ENCODE assay signal across 15 cellular contexts in genomic region chr15:39205081-39205480, GRCh38.
DNase-seq lines count a peak whose midpoint lies in the region; ATAC-seq and TF ChIP-seq lines count a peak whose summit lies in the region.
"Had no signal": no experiment of that assay in that cellular context is flagged by ENCODE, and none has a peak within 500 bp of the region (broad histone marks: within the 10 kb centered on the region; RNA-seq: fewer than 3 reads in every experiment).

No MANE protein-coding gene starts in this region.

- intact Hi-C loops in mammary epithelial cell (cut with micrococcal nuclease) (no loop called here), uterus (cut with DNase I; ENCODE audit: low total_unique reads) (no loop called here)
- intact Hi-C loops in activated T-helper 2 cell treated with anti-CD3 and anti-CD28 coated beads, Interferon-gamma antibody, Interleukin-2, Interleukin-4, amounts not matched to agents 10 μg/mL and 5 μg/mL and 100 μg/mL, durations not matched to agents 14 hours and 24 hours and 36 hours (cut with micrococcal nuclease), result no loop called here

- no peaks in the 10 kb centered on the region for H3K79me2 ChIP-seq in mammary epithelial cell (ENCODE audit: insufficient read depth, low read length)

- H3K36me3 Mint-ChIP-seq in HFFc6 (ENCODE audit: low read depth), result peaks cover 56% of the 10 kb centered on the region
- no peaks in the 10 kb centered on the region for H3K36me3 Mint-ChIP-seq in activated T-helper 2 cell treated with anti-CD3 and anti-CD28 coated beads, Interferon-gamma antibody, Interleukin-2, Interleukin-4, amounts not matched to agents 10 μg/mL and 5 μg/mL and 100 μg/mL, durations not matched to agents 14 hours and 24 hours and 36 hours (ENCODE audit: low read depth)
- H3K36me3 Mint-ChIP-seq: CD4-positive, alpha-beta memory T cell had no signal

- DNase-seq in HFFc6, result no peak
- DNase-seq in mammary epithelial cell, result no peak
- DNase-seq in foreskin keratinocyte, result no peak
- no peak for DNase-seq in uterus
- DNase-seq in activated T-helper 2 cell treated with anti-CD3 and anti-CD28 coated beads, Interferon-gamma antibody, Interleukin-2, Interleukin-4, amounts not matched to agents 10 μg/mL and 5 μg/mL and 100 μg/mL, durations not matched to agents 14 hours and 24 hours and 36 hours (ENCODE audit: low spot score), result no peak
- no peak for DNase-seq in OCI-M2 (lab: John Stamatoyannopoulos, UW; ENCODE audit: unreplicated experiment)
- DNase-seq: BE2C; CD4-positive, alpha-beta memory T cell; DMS153; DMS79 treated with DMSO at 0.1 percent for 48 hours; EL; HCEC 1CT had no signal

- H2AFZ ChIP-seq in mammary epithelial cell (ENCODE audit: low read depth, low read length), result peak overlapping the region; percentile 52

- no peak overlapping the region for H3K4me2 ChIP-seq in mammary epithelial cell (ENCODE audit: insufficient read depth, low read depth, low read length)

- CTCF ChIA-PET in mammary epithelial cell (lab: Charles Lee; ENCODE audit: low non-redundant PET), result no interaction called here

- H4K20me1 ChIP-seq in mammary epithelial cell (ENCODE audit: insufficient read depth, low read length), result no peaks in the 10 kb centered on the region

- peaks cover 15% of the 10 kb centered on the region for H3K9me3 Mint-ChIP-seq in HFFc6
- H3K9me3 Mint-ChIP-seq in activated T-helper 2 cell treated with anti-CD3 and anti-CD28 coated beads, Interferon-gamma antibody, Interleukin-2, Interleukin-4, amounts not matched to agents 10 μg/mL and 5 μg/mL and 100 μg/mL, durations not matched to agents 14 hours and 24 hours and 36 hours, result no peaks in the 10 kb centered on the region
- H3K9me3 Mint-ChIP-seq: CD4-positive, alpha-beta memory T cell had no signal

- TF ChIP-seq POLR2A in uterus (IDR thresholded peaks at IDR 0.05), result no peak

- H3K4me1 ChIP-seq in mammary epithelial cell (ENCODE audit: insufficient read depth, low read length) (peaks cover 35% of the 10 kb centered on the region), foreskin keratinocyte (peaks cover 56% of the 10 kb centered on the region), uterus (no peaks in the 10 kb centered on the region)
- H3K4me1 ChIP-seq: BE2C had no signal

- TF ChIP-seq CTCF in HFFc6 (IDR thresholded peaks at IDR 0.05) (no peak), mammary epithelial cell (conservative IDR thresholded peaks at IDR 0.05 in 1 of 2, IDR thresholded peaks at IDR 0.05 in 1 of 2; ENCODE audit: extremely low read depth in 1 of 2, insufficient read depth in 1 of 2, low read depth in 1 of 2, low read length in 2 of 2) (no peak), foreskin keratinocyte (conservative IDR thresholded peaks at IDR 0.05) (no peak), uterus (IDR thresholded peaks at IDR 0.05) (no peak)

- H3K27me3 ChIP-seq in mammary epithelial cell (ENCODE audit: insufficient read depth, low read length) (no peaks in the 10 kb centered on the region), foreskin keratinocyte (no peaks in the 10 kb centered on the region), uterus (no peaks in the 10 kb centered on the region)
- H3K27me3 ChIP-seq: BE2C had no signal

- no peak overlapping the region for H3K4me3 Mint-ChIP-seq in HFFc6
- H3K4me3 Mint-ChIP-seq in activated T-helper 2 cell treated with anti-CD3 and anti-CD28 coated beads, Interferon-gamma antibody, Interleukin-2, Interleukin-4, amounts not matched to agents 10 μg/mL and 5 μg/mL and 100 μg/mL, durations not matched to agents 14 hours and 24 hours and 36 hours (ENCODE audit: low read depth), result no peak overlapping the region
- H3K4me3 Mint-ChIP-seq: CD4-positive, alpha-beta memory T cell had no signal

- H3K27ac ChIP-seq in mammary epithelial cell (ENCODE audit: insufficient read depth, low read depth, low read length) (no peak overlapping the region), foreskin keratinocyte (peak overlapping the region; percentile 90), uterus (peak overlapping the region; percentile 42 to 43)
- H3K27ac ChIP-seq: C4-2B had no signal

- H3K9me3 ChIP-seq in mammary epithelial cell (replicated peaks; ENCODE audit: insufficient read depth, low read length), result peaks cover 24% of the 10 kb centered on the region
- H3K9me3 ChIP-seq in uterus, result no peaks in the 10 kb centered on the region
- H3K9me3 ChIP-seq: BE2C had no signal

- H3K9ac ChIP-seq in mammary epithelial cell (ENCODE audit: insufficient read depth, low read length), result no peak overlapping the region

- dilution Hi-C loops in mammary epithelial cell (cut with HindIII; ENCODE audit: low sequenced_read_pairs), result no loop called here

- peak overlapping the region; percentile 82 for H3K27ac Mint-ChIP-seq in HFFc6
- H3K27ac Mint-ChIP-seq in activated T-helper 2 cell treated with anti-CD3 and anti-CD28 coated beads, Interferon-gamma antibody, Interleukin-2, Interleukin-4, amounts not matched to agents 10 μg/mL and 5 μg/mL and 100 μg/mL, durations not matched to agents 14 hours and 24 hours and 36 hours, result no peak overlapping the region
- H3K27ac Mint-ChIP-seq: CD4-positive, alpha-beta memory T cell had no signal

- BruUV-seq in mammary epithelial cell (replicated peaks; lab: Mats Ljungman, UMichigan), result no TSS peak

- H3K36me3 ChIP-seq in mammary epithelial cell (ENCODE audit: insufficient read depth, low read length) (no peaks in the 10 kb centered on the region), uterus (no peaks in the 10 kb centered on the region)
- H3K36me3 ChIP-seq: BE2C had no signal

- in situ Hi-C loops in mammary epithelial cell (cut with MboI; ENCODE audit: low sequenced_read_pairs in 2 of 2), result no loop called here

- H3K27me3 Mint-ChIP-seq in HFFc6 (ENCODE audit: insufficient read depth), result no peaks in the 10 kb centered on the region; the same call in 1 of the 2 replicates
- H3K27me3 Mint-ChIP-seq in activated T-helper 2 cell treated with anti-CD3 and anti-CD28 coated beads, Interferon-gamma antibody, Interleukin-2, Interleukin-4, amounts not matched to agents 10 μg/mL and 5 μg/mL and 100 μg/mL, durations not matched to agents 14 hours and 24 hours and 36 hours (ENCODE audit: low read depth), result peaks cover 13% of the 10 kb centered on the region

- H3K4me1 Mint-ChIP-seq in HFFc6 (ENCODE audit: low read depth), result peaks cover 59% of the 10 kb centered on the region
- no peaks in the 10 kb centered on the region for H3K4me1 Mint-ChIP-seq in activated T-helper 2 cell treated with anti-CD3 and anti-CD28 coated beads, Interferon-gamma antibody, Interleukin-2, Interleukin-4, amounts not matched to agents 10 μg/mL and 5 μg/mL and 100 μg/mL, durations not matched to agents 14 hours and 24 hours and 36 hours (ENCODE audit: low read depth)
- H3K4me1 Mint-ChIP-seq: CD4-positive, alpha-beta memory T cell had no signal

- ATAC-seq in foreskin keratinocyte, result no peak
- ATAC-seq in HG03139 (IDR thresholded peaks at IDR 0.05; ENCODE audit: unreplicated experiment), result no peak
- ATAC-seq: HepG2 had no signal

- H3K4me3 ChIP-seq in mammary epithelial cell (replicated peaks in 1 of 3; ENCODE audit: insufficient read depth in 1 of 3, low read depth in 2 of 3, low read length in 3 of 3), result no peak overlapping the region
- no peak overlapping the region for H3K4me3 ChIP-seq in uterus
